ENCODE assay signal across 10 cellular contexts in the genomic region with DNA sequence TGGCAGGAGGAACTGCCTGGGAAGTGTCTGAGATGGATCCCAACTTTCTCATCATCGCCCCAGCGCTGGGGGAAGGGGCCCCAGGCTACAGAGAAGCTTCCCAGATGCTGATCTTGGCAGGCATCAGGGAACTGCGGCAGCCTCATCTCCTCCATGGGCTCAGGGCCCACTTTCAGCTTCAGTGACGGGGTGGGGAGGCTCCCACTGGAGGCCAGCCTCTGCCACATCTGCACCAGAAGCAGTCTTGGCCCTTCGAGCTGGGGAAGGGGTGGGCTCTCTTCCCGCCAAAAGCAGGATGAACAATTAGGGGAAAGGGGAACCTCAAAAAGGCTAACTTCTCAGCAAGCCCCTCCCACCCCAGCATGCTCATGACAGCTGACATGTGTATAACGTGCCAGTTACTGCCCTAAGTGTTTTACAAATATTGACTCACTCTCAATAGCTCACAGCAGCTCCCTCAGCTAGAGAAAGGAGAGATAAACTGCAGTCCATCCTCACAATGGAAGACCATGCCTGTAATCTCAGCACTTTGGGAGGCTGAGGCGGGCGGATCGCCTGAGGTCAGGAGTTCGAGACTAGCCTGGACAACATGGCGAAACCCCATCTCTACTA. TPM values are rescaled to one million over a fixed set of nuclear protein-coding genes. Genes with fewer than 3 reads are reported as not detected.
DNase-seq lines count a peak whose midpoint lies in the region; ATAC-seq and TF ChIP-seq lines count a peak whose summit lies in the region.
"Had no signal": no experiment of that assay in that cellular context is flagged by ENCODE, and none has a peak within 500 bp of the region (broad histone marks: within the 10 kb centered on the region; RNA-seq: fewer than 3 reads in every experiment).

No MANE protein-coding gene starts in this region.

- POLR2A ChIA-PET in CD8-positive, alpha-beta memory T cell (lab: Charles Lee), result interaction anchor here (0.7 kb wide), 1 partner anchor 153 kb away, joined by 4 read pairs; no protein-coding TSS in a partner anchor

- peak overlapping the region in 5 of 8 donors; percentile 29 to 89 (median 80) for H3K27ac Mint-ChIP-seq in CD8-positive, alpha-beta memory T cell
- H3K27ac Mint-ChIP-seq in brain, result peak overlapping the region in 3 of 5 experiments; percentile 57 to 93 (median 93)

- TF ChIP-seq CTCF in brain (conservative IDR thresholded peaks at IDR 0.05), result no peak

- H3K4me3 Mint-ChIP-seq in CD8-positive, alpha-beta memory T cell, result peak overlapping the region in 3 of 7 donors; percentile 3 to 86 (median 27)
- H3K4me3 Mint-ChIP-seq in brain, result peak overlapping the region in 2 of 5 experiments; percentile 49 to 51

- H3K9me3 Mint-ChIP-seq in CD8-positive, alpha-beta memory T cell, result no peaks in the 10 kb centered on the region
- no peaks in the 10 kb centered on the region for H3K9me3 Mint-ChIP-seq in brain

- no peaks in the 10 kb centered on the region for H3K36me3 ChIP-seq in CD8-positive, alpha-beta memory T cell (ENCODE audit: insufficient read depth, low read length)
- no peaks in the 10 kb centered on the region for H3K36me3 ChIP-seq in mucosa of stomach (ENCODE audit: control insufficient read depth, insufficient read depth, low read length)
- H3K36me3 ChIP-seq: tibial artery had no signal

- H3K9ac ChIP-seq in mucosa of stomach (ENCODE audit: low read length), result peak overlapping the region; percentile 8

- DNase-seq in CD8-positive, alpha-beta memory T cell, result no peak
- DNase-seq in NCI-H1436 treated with DMSO at 0.1 percent for 48 hours (lab: John Stamatoyannopoulos, UW), result peak; percentile 92
- no peak for DNase-seq in activated CD4-positive, alpha-beta T cell treated with anti-CD3 and anti-CD28 coated beads, Interleukin-2, amount 50 U/mL, for 1 hour
- DNase-seq: KG1 had no signal

- H3K4me1 Mint-ChIP-seq in CD8-positive, alpha-beta memory T cell, result peaks cover 16 to 22% (median 19%) of the 10 kb centered on the region in 3 donors
- H3K4me1 Mint-ChIP-seq in brain, result peaks cover 8% of the 10 kb centered on the region

- H3K27me3 ChIP-seq in CD8-positive, alpha-beta memory T cell (ENCODE audit: insufficient read depth, low read length, poor library complexity, severe bottlenecking), result no peaks in the 10 kb centered on the region
- H3K27me3 ChIP-seq in mucosa of stomach (ENCODE audit: control insufficient read depth, insufficient read depth, low read length), result no peaks in the 10 kb centered on the region
- H3K27me3 ChIP-seq: tibial artery had no signal

- no peak for ATAC-seq in HG03175 (IDR thresholded peaks at IDR 0.05; ENCODE audit: unreplicated experiment)
- ATAC-seq in GM19397 (IDR thresholded peaks at IDR 0.05; ENCODE audit: unreplicated experiment), result no peak
- no peak for ATAC-seq in HG03135 (IDR thresholded peaks at IDR 0.05; ENCODE audit: unreplicated experiment)

- no peaks in the 10 kb centered on the region for H3K9me3 ChIP-seq in CD8-positive, alpha-beta memory T cell (ENCODE audit: low read length)
- H3K9me3 ChIP-seq in mucosa of stomach (ENCODE audit: control insufficient read depth, low read length), result no peaks in the 10 kb centered on the region
- H3K9me3 ChIP-seq: tibial artery had no signal

- CTCF ChIA-PET in CD8-positive, alpha-beta memory T cell (lab: Charles Lee), result interaction anchor here (1.0 to 5.8 kb wide), 2 partner anchors 11 to 18 kb away, joined by 3 to 31 read pairs; no protein-coding TSS in a partner anchor

- no peaks in the 10 kb centered on the region for H3K36me3 Mint-ChIP-seq in CD8-positive, alpha-beta memory T cell
- H3K36me3 Mint-ChIP-seq in brain, result no peaks in the 10 kb centered on the region

- peaks cover 17% of the 10 kb centered on the region for H3K4me1 ChIP-seq in CD8-positive, alpha-beta memory T cell (ENCODE audit: insufficient read depth, low read length)
- peaks cover 22% of the 10 kb centered on the region for H3K4me1 ChIP-seq in mucosa of stomach (ENCODE audit: control insufficient read depth, insufficient read depth, low read length)
- H3K4me1 ChIP-seq: tibial artery had no signal

- H3K4me3 ChIP-seq in CD8-positive, alpha-beta memory T cell (ENCODE audit: low read length), result no peak overlapping the region
- H3K4me3 ChIP-seq in mucosa of stomach (ENCODE audit: low read length), result no peak overlapping the region
- H3K4me3 ChIP-seq: tibial artery had no signal

- H3K27ac ChIP-seq in CD8-positive, alpha-beta memory T cell (ENCODE audit: low read depth, low read length), result no peak overlapping the region
- H3K27ac ChIP-seq: tibial artery had no signal

- peaks cover 0 to 1% of the 10 kb centered on the region in 2 donors for H3K27me3 Mint-ChIP-seq in CD8-positive, alpha-beta memory T cell
- no peaks in the 10 kb centered on the region for H3K27me3 Mint-ChIP-seq in brain

RNA-seq across cellular contexts. Expression of a gene that starts 7.1 kb away (rescaled TPM):
- 10 to 100 TPM; 18.4 to 19.9 TPM for total RNA-seq in CD8-positive, alpha-beta memory T cell
- polyA plus RNA-seq in CD8-positive, alpha-beta memory T cell, result 2.2 TPM
- 5.0 TPM for polyA plus RNA-seq in brain (ENCODE audit: insufficient read depth, low read depth, low replicate concordance)

RNA-seq across cellular contexts. Expression of a gene that starts 13.7 kb away (rescaled TPM):
- 100 to 1,000 TPM; 149 to 152 TPM for total RNA-seq in CD8-positive, alpha-beta memory T cell
- polyA plus RNA-seq in CD8-positive, alpha-beta memory T cell, result 42.8 TPM
- polyA plus RNA-seq in brain (ENCODE audit: insufficient read depth, low read depth, low replicate concordance), result 57.8 TPM

RNA-seq across cellular contexts. Expression of a gene that starts 32.6 kb away (rescaled TPM):
- 10 to 100 TPM; 65.8 to 66.8 TPM for total RNA-seq in CD8-positive, alpha-beta memory T cell
- 13.1 TPM for polyA plus RNA-seq in CD8-positive, alpha-beta memory T cell
- polyA plus RNA-seq in brain (ENCODE audit: insufficient read depth, low read depth, low replicate concordance), result 3.1 TPM

RNA-seq across cellular contexts. Expression of a gene that starts 43.5 kb away (rescaled TPM):
- 100 to 1,000 TPM; 307 to 325 TPM for total RNA-seq in CD8-positive, alpha-beta memory T cell
- 142 TPM for polyA plus RNA-seq in CD8-positive, alpha-beta memory T cell
- 126 TPM for polyA plus RNA-seq in brain (ENCODE audit: insufficient read depth, low read depth, low replicate concordance)

RNA-seq across cellular contexts. Expression of a gene that starts 48.5 kb away (rescaled TPM):
- total RNA-seq in CD8-positive, alpha-beta memory T cell, result under 1 TPM; 0.15 to 0.33 TPM
- 0.95 TPM for polyA plus RNA-seq in CD8-positive, alpha-beta memory T cell
- polyA plus RNA-seq in brain (ENCODE audit: insufficient read depth, low read depth, low replicate concordance), result not detected
